ENCODE assay signal across 2 cellular contexts in the genomic region with DNA sequence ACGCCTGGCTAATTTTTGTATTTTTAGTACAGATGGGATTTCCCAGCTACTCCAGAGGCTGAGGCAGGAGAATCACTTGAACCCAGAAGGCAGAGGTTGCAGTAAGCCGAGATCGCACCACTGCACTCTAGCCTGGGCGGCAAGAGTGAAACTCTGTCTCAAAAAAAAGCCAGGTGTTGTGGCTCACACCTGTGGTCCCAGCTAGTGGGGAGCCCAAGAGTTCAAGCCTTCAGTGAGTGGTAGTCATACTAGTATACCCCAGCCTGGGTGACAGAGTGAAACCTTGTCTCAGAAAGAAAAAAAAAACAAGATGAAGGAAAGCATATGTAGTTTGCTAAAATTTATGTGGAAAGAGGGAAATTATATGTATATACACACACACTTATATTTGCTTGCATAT.
TF ChIP-seq lines count a peak whose summit lies in the region.

No MANE protein-coding gene starts in this region.

TF ChIP-seq in GM23338, 12 proteins besides CTCF, POLR2A, EP300 and RAD21:
- TF ChIP-seq, protein P1, sequence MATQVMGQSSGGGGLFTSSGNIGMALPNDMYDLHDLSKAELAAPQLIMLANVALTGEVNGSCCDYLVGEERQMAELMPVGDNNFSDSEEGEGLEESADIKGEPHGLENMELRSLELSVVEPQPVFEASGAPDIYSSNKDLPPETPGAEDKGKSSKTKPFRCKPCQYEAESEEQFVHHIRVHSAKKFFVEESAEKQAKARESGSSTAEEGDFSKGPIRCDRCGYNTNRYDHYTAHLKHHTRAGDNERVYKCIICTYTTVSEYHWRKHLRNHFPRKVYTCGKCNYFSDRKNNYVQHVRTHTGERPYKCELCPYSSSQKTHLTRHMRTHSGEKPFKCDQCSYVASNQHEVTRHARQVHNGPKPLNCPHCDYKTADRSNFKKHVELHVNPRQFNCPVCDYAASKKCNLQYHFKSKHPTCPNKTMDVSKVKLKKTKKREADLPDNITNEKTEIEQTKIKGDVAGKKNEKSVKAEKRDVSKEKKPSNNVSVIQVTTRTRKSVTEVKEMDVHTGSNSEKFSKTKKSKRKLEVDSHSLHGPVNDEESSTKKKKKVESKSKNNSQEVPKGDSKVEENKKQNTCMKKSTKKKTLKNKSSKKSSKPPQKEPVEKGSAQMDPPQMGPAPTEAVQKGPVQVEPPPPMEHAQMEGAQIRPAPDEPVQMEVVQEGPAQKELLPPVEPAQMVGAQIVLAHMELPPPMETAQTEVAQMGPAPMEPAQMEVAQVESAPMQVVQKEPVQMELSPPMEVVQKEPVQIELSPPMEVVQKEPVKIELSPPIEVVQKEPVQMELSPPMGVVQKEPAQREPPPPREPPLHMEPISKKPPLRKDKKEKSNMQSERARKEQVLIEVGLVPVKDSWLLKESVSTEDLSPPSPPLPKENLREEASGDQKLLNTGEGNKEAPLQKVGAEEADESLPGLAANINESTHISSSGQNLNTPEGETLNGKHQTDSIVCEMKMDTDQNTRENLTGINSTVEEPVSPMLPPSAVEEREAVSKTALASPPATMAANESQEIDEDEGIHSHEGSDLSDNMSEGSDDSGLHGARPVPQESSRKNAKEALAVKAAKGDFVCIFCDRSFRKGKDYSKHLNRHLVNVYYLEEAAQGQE (IDR thresholded peaks at IDR 0.05; ENCODE audit: unreplicated experiment): no peak
- TF ChIP-seq STAT1 (IDR thresholded peaks at IDR 0.05; ENCODE audit: unreplicated experiment): no peak
- no peak for TF ChIP-seq EZH2phosphoT487 (IDR thresholded peaks at IDR 0.05; ENCODE audit: unreplicated experiment)
- TF ChIP-seq, protein P2, sequence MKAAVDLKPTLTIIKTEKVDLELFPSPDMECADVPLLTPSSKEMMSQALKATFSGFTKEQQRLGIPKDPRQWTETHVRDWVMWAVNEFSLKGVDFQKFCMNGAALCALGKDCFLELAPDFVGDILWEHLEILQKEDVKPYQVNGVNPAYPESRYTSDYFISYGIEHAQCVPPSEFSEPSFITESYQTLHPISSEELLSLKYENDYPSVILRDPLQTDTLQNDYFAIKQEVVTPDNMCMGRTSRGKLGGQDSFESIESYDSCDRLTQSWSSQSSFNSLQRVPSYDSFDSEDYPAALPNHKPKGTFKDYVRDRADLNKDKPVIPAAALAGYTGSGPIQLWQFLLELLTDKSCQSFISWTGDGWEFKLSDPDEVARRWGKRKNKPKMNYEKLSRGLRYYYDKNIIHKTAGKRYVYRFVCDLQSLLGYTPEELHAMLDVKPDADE (IDR thresholded peaks at IDR 0.05): no peak
- TF ChIP-seq JUNB (IDR thresholded peaks at IDR 0.05; ENCODE audit: unreplicated experiment): no peak
- no peak for TF ChIP-seq EZH2 (IDR thresholded peaks at IDR 0.05; ENCODE audit: low read depth, unreplicated experiment)
- no peak for TF ChIP-seq ZNF331 (CRISPR knock-in tag; IDR thresholded peaks at IDR 0.05; ENCODE audit: low read depth)

TF ChIP-seq in K562, 482 proteins besides CTCF, POLR2A, EP300 and RAD21:
- TF ChIP-seq, protein P3, sequence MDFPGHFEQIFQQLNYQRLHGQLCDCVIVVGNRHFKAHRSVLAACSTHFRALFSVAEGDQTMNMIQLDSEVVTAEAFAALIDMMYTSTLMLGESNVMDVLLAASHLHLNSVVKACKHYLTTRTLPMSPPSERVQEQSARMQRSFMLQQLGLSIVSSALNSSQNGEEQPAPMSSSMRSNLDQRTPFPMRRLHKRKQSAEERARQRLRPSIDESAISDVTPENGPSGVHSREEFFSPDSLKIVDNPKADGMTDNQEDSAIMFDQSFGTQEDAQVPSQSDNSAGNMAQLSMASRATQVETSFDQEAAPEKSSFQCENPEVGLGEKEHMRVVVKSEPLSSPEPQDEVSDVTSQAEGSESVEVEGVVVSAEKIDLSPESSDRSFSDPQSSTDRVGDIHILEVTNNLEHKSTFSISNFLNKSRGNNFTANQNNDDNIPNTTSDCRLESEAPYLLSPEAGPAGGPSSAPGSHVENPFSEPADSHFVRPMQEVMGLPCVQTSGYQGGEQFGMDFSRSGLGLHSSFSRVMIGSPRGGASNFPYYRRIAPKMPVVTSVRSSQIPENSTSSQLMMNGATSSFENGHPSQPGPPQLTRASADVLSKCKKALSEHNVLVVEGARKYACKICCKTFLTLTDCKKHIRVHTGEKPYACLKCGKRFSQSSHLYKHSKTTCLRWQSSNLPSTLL (IDR thresholded peaks at IDR 0.05): no peak
- TF ChIP-seq ZNF316 (IDR thresholded peaks at IDR 0.05): peak; percentile 37; the same call in 1 of the 2 replicates
- no peak for TF ChIP-seq TCF7 (IDR thresholded peaks at IDR 0.05; ENCODE audit: borderline replicate concordance)
- TF ChIP-seq BRF1 (IDR thresholded peaks at IDR 0.05; ENCODE audit: borderline replicate concordance, extremely low read depth, insufficient read length): no peak
- TF ChIP-seq MCM7 (IDR thresholded peaks at IDR 0.05): no peak
